ENCODE assay signal across 28 cellular contexts in the genomic region with DNA sequence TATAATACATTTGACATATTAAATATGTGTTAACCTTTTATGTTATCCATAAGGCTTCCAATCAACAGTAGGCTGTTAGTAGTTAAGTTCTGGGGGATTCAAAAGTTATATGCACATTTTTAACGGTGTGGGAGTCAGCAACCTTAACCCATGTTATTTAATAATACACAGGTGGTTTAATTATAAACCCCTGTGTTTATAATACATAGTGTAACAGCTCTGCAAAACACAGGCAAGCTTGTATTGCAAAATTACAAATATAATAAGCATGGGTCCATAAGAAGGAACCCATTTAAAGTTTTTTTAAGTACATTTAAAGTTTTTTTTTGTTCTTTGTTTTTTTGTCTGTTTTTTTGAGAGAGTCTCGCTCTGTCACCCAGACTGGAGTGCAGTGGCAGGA.
"Had no signal": no experiment of that assay in that cellular context is flagged by ENCODE, and none has a peak within 500 bp of the region (broad histone marks: within the 10 kb centered on the region; RNA-seq: fewer than 3 reads in every experiment).

No MANE protein-coding gene starts in this region.

- FAIRE-seq: pancreas, urothelium cell line had no signal

- H3K4me3 ChIP-seq: pancreas, prostate gland, skin epidermis, smooth muscle cell, spleen, thoracic aorta, thyroid gland, tibial nerve, upper lobe of left lung, vagina had no signal

- H3K4me2 ChIP-seq: smooth muscle cell had no signal

- H3K27me3 ChIP-seq: pancreas, thyroid gland, tibial nerve, upper lobe of left lung, vagina had no signal

- H3K36me3 ChIP-seq: neutrophil, pancreas, prostate gland, spleen, thoracic aorta, thyroid gland, tibial nerve, upper lobe of left lung, vagina had no signal

- DNase-seq: naive thymus-derived CD8-positive, alpha-beta T cell; nephron progenitor cell; nucleus accumbens; pancreas; right cardiac atrium; spleen; stimulated activated CD4-positive, alpha-beta T cell treated with anti-CD3 and anti-CD28 coated beads, Interleukin-12 subunit alpha, Interleukin-12 subunit beta, amount 100 ng/mL, for 4 hours; stimulated activated CD4-positive, alpha-beta T cell treated with anti-CD3 and anti-CD28 coated beads, Interleukin-1b, Interleukin-23, amount 100 ng/mL, for 48 hours; stimulated activated CD4-positive, alpha-beta T cell treated with anti-CD3 and anti-CD28 coated beads, Interleukin-4, amount 100 ng/mL, for 1 hour; stimulated activated CD4-positive, alpha-beta T cell treated with anti-CD3 and anti-CD28 coated beads, Interleukin-4, amount 100 ng/mL, for 4 hours; stimulated activated CD8-positive, alpha-beta memory T cell treated with anti-CD3 and anti-CD28 coated beads, Interleukin-4, amount 100 ng/mL, for 48 hours; stimulated activated naive CD4-positive, alpha-beta T cell; stimulated activated naive CD8-positive, alpha-beta T cell treated with anti-CD3 and anti-CD28 coated beads, Interleukin-15, amount 100 ng/mL, for 72 hours; stimulated activated naive CD8-positive, alpha-beta T cell treated with anti-CD3 and anti-CD28 coated beads, Interleukin-15, Interleukin-2, amounts not matched to agents 100 U/mL and 50 U/mL, for 24 hours; thyroid gland; trophoblast cell; upper lobe of left lung had no signal

- H3K9me3 ChIP-seq: neutrophil, pancreas, prostate gland, thyroid gland, upper lobe of left lung, vagina had no signal

- H3K4me1 ChIP-seq: pancreas, prostate gland had no signal

- H3K27ac ChIP-seq: neutrophil, pancreas, prostate gland, spleen, thoracic aorta, thyroid gland had no signal

- ATAC-seq: naive thymus-derived CD8-positive, alpha-beta T cell; natural killer cell treated with Interleukin-12 subunit alpha and Interleukin-12 subunit beta and Interleukin-15 and Interleukin-18, amount 100 ng/mL, for 72 hours; pancreas; right cardiac atrium; sciatic nerve; stimulated activated memory B cell treated with anti-CD40 and anti-IgM and Interleukin-4, amounts not matched to agents 10 μg/mL and 1 μg/mL and 100 μg/mL, for 72 hours; stimulated activated naive CD8-positive, alpha-beta T cell treated with anti-CD3 and anti-CD28 coated beads, Interleukin-15, amount 100 ng/mL, for 72 hours; stimulated activated naive CD8-positive, alpha-beta T cell treated with anti-CD3 and anti-CD28 coated beads, Interleukin-15, Interleukin-2, amounts not matched to agents 100 U/mL and 50 U/mL, for 24 hours had no signal
